18 cellular contexts compared by ENCODE assay signal in the genomic region with DNA sequence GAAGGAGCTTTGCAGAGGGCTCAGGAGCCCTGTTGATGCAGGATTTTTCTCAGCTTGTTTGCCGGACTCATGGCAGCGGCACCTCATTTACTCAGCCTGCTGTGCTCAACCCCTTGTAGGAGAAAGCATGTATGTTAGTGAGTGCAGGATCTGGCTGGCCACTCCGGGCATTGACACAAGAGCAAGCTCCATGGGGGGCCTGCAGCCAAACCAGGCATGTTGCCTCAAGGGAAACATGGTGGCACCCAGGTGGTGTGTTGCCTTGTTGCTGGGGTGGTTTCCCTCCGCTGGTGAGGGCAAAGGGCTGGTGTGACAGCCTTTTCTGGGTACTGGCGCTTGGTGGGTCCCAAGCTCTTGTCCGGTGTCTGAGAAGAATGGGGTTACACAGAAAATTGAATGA.
A peak's percentile ranks its signal among the peaks of the same experiment; 100 is the strongest.
DNase-seq lines count a peak whose midpoint lies in the region; ATAC-seq and TF ChIP-seq lines count a peak whose summit lies in the region.
"Had no signal": no experiment of that assay in that cellular context is flagged by ENCODE, and none has a peak within 500 bp of the region (broad histone marks: within the 10 kb centered on the region; RNA-seq: fewer than 3 reads in every experiment).

No MANE protein-coding gene starts in this region.

- TF ChIP-seq CTCF in HEK293 (tag by site-specific recombination; IDR thresholded peaks at IDR 0.05), result no peak
- TF ChIP-seq CTCF in WTC11 (IDR thresholded peaks at IDR 0.05), result no peak
- TF ChIP-seq CTCF in neural crest cell (conservative IDR thresholded peaks at IDR 0.05), result no peak

- H3K9me3 ChIP-seq in HEK293 (ENCODE audit: control insufficient read depth, insufficient read depth, low read depth, low read length), result no peaks in the 10 kb centered on the region
- H3K9me3 ChIP-seq: BE2C, Peyer's patch had no signal

- no peak overlapping the region for H3K27ac ChIP-seq in HEK293 (ENCODE audit: extremely low read depth, low read depth, low read length)
- H3K27ac ChIP-seq: Peyer's patch had no signal

- no peak overlapping the region for H3K4me3 ChIP-seq in HEK293 (ENCODE audit: low read depth, low read length)
- H3K4me3 ChIP-seq: Peyer's patch had no signal

- CTCF ChIA-PET in HEK293 (lab: Yijun Ruan, JAX), result interaction anchor here (0.9 kb wide), 1 partner anchor 368 kb away, joined by 3 read pairs; no protein-coding TSS in a partner anchor
- CTCF ChIA-PET in WTC11 (lab: Charles Lee), result no interaction called here

- peak; percentile 17; the same call in 1 of the 2 replicates for ATAC-seq in WTC11
- ATAC-seq in GM21526 (IDR thresholded peaks at IDR 0.05; ENCODE audit: low FRiP score, unreplicated experiment), result no peak
- ATAC-seq in GM21737 (IDR thresholded peaks at IDR 0.05; ENCODE audit: unreplicated experiment), result no peak
- ATAC-seq in natural killer cell treated with Interleukin-12 subunit alpha and Interleukin-12 subunit beta and Interleukin-15 and Interleukin-18, amount 100 ng/mL, for 72 hours, result no peak
- ATAC-seq: HCT116, SK-N-SH treated with all-trans-retinoic acid at 6 μM for 48 hours had no signal

- H3K27me3 Mint-ChIP-seq in WTC11 (ENCODE audit: low read depth) (no peaks in the 10 kb centered on the region), neural crest cell (ENCODE audit: low read depth) (no peaks in the 10 kb centered on the region)
- peaks cover 14 to 20% of the 10 kb centered on the region in 2 donors for H3K27me3 Mint-ChIP-seq in natural killer cell treated with Interleukin-12 subunit alpha and Interleukin-12 subunit beta and Interleukin-15 and Interleukin-18, amount 100 ng/mL, for 72 hours

- H3K9me3 Mint-ChIP-seq in WTC11 (no peaks in the 10 kb centered on the region; the same call in 1 of the 2 replicates), neural crest cell (no peaks in the 10 kb centered on the region)
- H3K9me3 Mint-ChIP-seq in natural killer cell treated with Interleukin-12 subunit alpha and Interleukin-12 subunit beta and Interleukin-15 and Interleukin-18, amount 100 ng/mL, for 72 hours, result no peaks in the 10 kb centered on the region

- H3K4me1 Mint-ChIP-seq in WTC11 (peaks cover 51% of the 10 kb centered on the region), neural crest cell (peaks cover 14% of the 10 kb centered on the region)
- H3K4me1 Mint-ChIP-seq in natural killer cell treated with Interleukin-12 subunit alpha and Interleukin-12 subunit beta and Interleukin-15 and Interleukin-18, amount 100 ng/mL, for 72 hours (ENCODE audit: low read depth in 2 of 2), result no peaks in the 10 kb centered on the region

- peak; percentile 73 for DNase-seq in ELF-1 (ENCODE audit: low read depth, low spot score)
- peak; percentile 19 for DNase-seq in WTC11 (ENCODE audit: low spot score)
- no peak for DNase-seq in neural crest cell (ENCODE audit: low read depth, low spot score)
- no peak for DNase-seq in natural killer cell treated with Interleukin-12 subunit alpha and Interleukin-12 subunit beta and Interleukin-15 and Interleukin-18, amount 100 ng/mL, for 72 hours (ENCODE audit: low spot score)
- DNase-seq: BE2C, EL, Karpas-422, MV-4-11, NCI-H1105 treated with DMSO at 0.1 percent for 48 hours, NCI-H1694 treated with DMSO at 0.1 percent for 48 hours, NCI-H2081 treated with DMSO at 0.1 percent for 48 hours, NCI-H774, Peyer's patch had no signal

- peaks cover 34% of the 10 kb centered on the region for H3K36me3 Mint-ChIP-seq in WTC11
- no peaks in the 10 kb centered on the region for H3K36me3 Mint-ChIP-seq in neural crest cell (ENCODE audit: low read depth)
- no peaks in the 10 kb centered on the region for H3K36me3 Mint-ChIP-seq in natural killer cell treated with Interleukin-12 subunit alpha and Interleukin-12 subunit beta and Interleukin-15 and Interleukin-18, amount 100 ng/mL, for 72 hours

- POLR2A ChIA-PET in HEK293 (lab: Yijun Ruan, JAX) (no interaction called here), WTC11 (lab: Charles Lee) (no interaction called here)

- no peaks in the 10 kb centered on the region; the same call in 1 of the 2 replicates for H3K4me1 ChIP-seq in HEK293 (ENCODE audit: control insufficient read depth, insufficient read depth, low read length)
- H3K4me1 ChIP-seq: BE2C, Peyer's patch had no signal

- peaks cover 0 to 7% of the 10 kb centered on the region in 2 experiments; a peak in 1 of 3 replicates for H3K36me3 ChIP-seq in HEK293 (ENCODE audit: control insufficient read depth in 2 of 2, insufficient read depth in 1 of 2, low read length in 2 of 2)
- H3K36me3 ChIP-seq: Peyer's patch had no signal

- H3K4me3 Mint-ChIP-seq in WTC11, result no peak overlapping the region
- no peak overlapping the region for H3K4me3 Mint-ChIP-seq in neural crest cell
- no peak overlapping the region for H3K4me3 Mint-ChIP-seq in natural killer cell treated with Interleukin-12 subunit alpha and Interleukin-12 subunit beta and Interleukin-15 and Interleukin-18, amount 100 ng/mL, for 72 hours

- H3K27ac Mint-ChIP-seq in WTC11, result peak overlapping the region; percentile 25; the same call in 1 of the 2 replicates
- peak overlapping the region; percentile 91 for H3K27ac Mint-ChIP-seq in neural crest cell (ENCODE audit: unreplicated experiment)
- no peak overlapping the region for H3K27ac Mint-ChIP-seq in natural killer cell treated with Interleukin-12 subunit alpha and Interleukin-12 subunit beta and Interleukin-15 and Interleukin-18, amount 100 ng/mL, for 72 hours

TF ChIP-seq in HEK293, 187 proteins besides CTCF, POLR2A, EP300 and RAD21:
- no peak for TF ChIP-seq ZNF76 (tag by site-specific recombination; IDR thresholded peaks at IDR 0.05; ENCODE audit: borderline replicate concordance, low read depth)
- peak; percentile 51 for TF ChIP-seq ZIC2 (tag by site-specific recombination; IDR thresholded peaks at IDR 0.05)

TF ChIP-seq in WTC11, 78 proteins besides CTCF, POLR2A, EP300 and RAD21:
- TF ChIP-seq ZNF423 (CRISPR knock-in tag; IDR thresholded peaks at IDR 0.05) (peak; percentile 63), TEAD4 (CRISPR knock-in tag; IDR thresholded peaks at IDR 0.05) (no peak), NFATC4 (CRISPR knock-in tag; IDR thresholded peaks at IDR 0.05) (no peak), IRF2 (CRISPR knock-in tag; IDR thresholded peaks at IDR 0.05; ENCODE audit: borderline replicate concordance, low read depth) (no peak)
- TF ChIP-seq, protein P1, sequence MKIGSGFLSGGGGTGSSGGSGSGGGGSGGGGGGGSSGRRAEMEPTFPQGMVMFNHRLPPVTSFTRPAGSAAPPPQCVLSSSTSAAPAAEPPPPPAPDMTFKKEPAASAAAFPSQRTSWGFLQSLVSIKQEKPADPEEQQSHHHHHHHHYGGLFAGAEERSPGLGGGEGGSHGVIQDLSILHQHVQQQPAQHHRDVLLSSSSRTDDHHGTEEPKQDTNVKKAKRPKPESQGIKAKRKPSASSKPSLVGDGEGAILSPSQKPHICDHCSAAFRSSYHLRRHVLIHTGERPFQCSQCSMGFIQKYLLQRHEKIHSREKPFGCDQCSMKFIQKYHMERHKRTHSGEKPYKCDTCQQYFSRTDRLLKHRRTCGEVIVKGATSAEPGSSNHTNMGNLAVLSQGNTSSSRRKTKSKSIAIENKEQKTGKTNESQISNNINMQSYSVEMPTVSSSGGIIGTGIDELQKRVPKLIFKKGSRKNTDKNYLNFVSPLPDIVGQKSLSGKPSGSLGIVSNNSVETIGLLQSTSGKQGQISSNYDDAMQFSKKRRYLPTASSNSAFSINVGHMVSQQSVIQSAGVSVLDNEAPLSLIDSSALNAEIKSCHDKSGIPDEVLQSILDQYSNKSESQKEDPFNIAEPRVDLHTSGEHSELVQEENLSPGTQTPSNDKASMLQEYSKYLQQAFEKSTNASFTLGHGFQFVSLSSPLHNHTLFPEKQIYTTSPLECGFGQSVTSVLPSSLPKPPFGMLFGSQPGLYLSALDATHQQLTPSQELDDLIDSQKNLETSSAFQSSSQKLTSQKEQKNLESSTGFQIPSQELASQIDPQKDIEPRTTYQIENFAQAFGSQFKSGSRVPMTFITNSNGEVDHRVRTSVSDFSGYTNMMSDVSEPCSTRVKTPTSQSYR (CRISPR knock-in tag; IDR thresholded peaks at IDR 0.05), result no peak

Comparison
In these comparisons a context has a peak if more than half of its experiments do, and no peak if none do; other contexts are left out.
1. DNase-seq: peak in ELF-1 (single experiment) and WTC11 (single experiment); none in neural crest cell (single experiment) and natural killer cell treated with Interleukin-12 subunit alpha and Interleukin-12 subunit beta and Interleukin-15 and Interleukin-18, amount 100 ng/mL, for 72 hours (single experiment).
2. H3K27ac Mint-ChIP-seq: peak in WTC11 (single experiment) and neural crest cell (single experiment); none in natural killer cell treated with Interleukin-12 subunit alpha and Interleukin-12 subunit beta and Interleukin-15 and Interleukin-18, amount 100 ng/mL, for 72 hours (0 of 2).